1 cellular context compared by ENCODE assay signal in the genomic region with DNA sequence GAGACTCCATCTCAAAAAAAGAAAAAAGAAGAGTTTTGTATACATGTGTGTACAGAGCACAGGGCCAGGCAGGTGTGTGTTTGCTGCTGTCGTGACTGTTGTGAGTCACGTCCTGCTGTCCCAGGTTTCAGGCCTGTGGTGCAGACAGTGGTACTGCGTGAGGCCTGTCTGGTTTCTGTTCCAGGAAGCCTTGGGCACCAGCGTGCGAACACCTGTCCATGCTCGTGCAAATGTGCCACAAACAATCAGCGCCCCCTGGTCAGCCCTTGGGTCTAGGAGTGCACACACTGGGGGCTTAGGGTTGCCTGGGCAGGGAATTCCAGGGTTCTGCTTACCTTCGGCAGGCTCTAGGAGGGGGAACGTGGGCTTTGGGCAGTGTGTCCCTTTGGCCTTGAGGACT.
A peak's percentile ranks its signal among the peaks of the same experiment; 100 is the strongest.
TF ChIP-seq lines count a peak whose summit lies in the region.

No MANE protein-coding gene starts in this region.

TF ChIP-seq in GM12878, 131 proteins besides CTCF, POLR2A, EP300 and RAD21 (continues in another document):
- TF ChIP-seq KAT2A (conservative IDR thresholded peaks at IDR 0.05; ENCODE audit: control insufficient read depth, low read depth, low read length) (no peak), HDAC2 (IDR thresholded peaks at IDR 0.05) (no peak), DPF2 (IDR thresholded peaks at IDR 0.05) (no peak), TBL1XR1 (IDR thresholded peaks at IDR 0.05; ENCODE audit: low read depth, low read length) (no peak), RUNX3 (IDR thresholded peaks at IDR 0.05; ENCODE audit: low read length) (peak; percentile 42), CBX3 (IDR thresholded peaks at IDR 0.05; ENCODE audit: borderline replicate concordance, low read depth) (no peak), GABPA (IDR thresholded peaks at IDR 0.05; ENCODE audit: low read depth) (no peak), BCL11A (IDR thresholded peaks at IDR 0.05; ENCODE audit: low read depth, low read length) (0 out of 2 replicates have a peak, but pooled peaks have one; percentile 13), NFYA (IDR thresholded peaks at IDR 0.05; ENCODE audit: borderline replicate concordance, low read depth, low read length) (no peak), KDM1A (IDR thresholded peaks at IDR 0.05; ENCODE audit: borderline replicate concordance) (no peak), BHLHE40 (IDR thresholded peaks at IDR 0.05; ENCODE audit: borderline replicate concordance in 1 of 2, low read depth in 2 of 2, low read length in 1 of 2) (peak in 1 of 2 experiments; percentile 55; a peak in 2 of 4 replicates), RELA (IDR thresholded peaks at IDR 0.05; ENCODE audit: borderline replicate concordance, partially characterized antibody) (no peak), ZNF207 (IDR thresholded peaks at IDR 0.05; ENCODE audit: borderline replicate concordance) (no peak), ETV6 (conservative IDR thresholded peaks at IDR 0.05 in 1 of 2, IDR thresholded peaks at IDR 0.05 in 1 of 2; ENCODE audit: borderline replicate concordance in 1 of 2, low read depth in 1 of 2) (no peak), TCF3 (IDR thresholded peaks at IDR 0.05; ENCODE audit: borderline replicate concordance, insufficient read depth, low read depth, low read length) (peak; percentile 79), RAD51 (IDR thresholded peaks at IDR 0.05) (no peak), SMARCA5 (IDR thresholded peaks at IDR 0.05) (no peak), CREM (IDR thresholded peaks at IDR 0.05; ENCODE audit: low read depth) (0 out of 2 replicates have a peak, but pooled peaks have one; percentile 21), MEF2B (IDR thresholded peaks at IDR 0.05; ENCODE audit: partially characterized antibody, poor library complexity, severe bottlenecking) (no peak), SREBF1 (IDR thresholded peaks at IDR 0.05; ENCODE audit: low read length) (no peak), EED (IDR thresholded peaks at IDR 0.05; ENCODE audit: low read depth) (0 out of 2 replicates have a peak, but pooled peaks have one; percentile 32), NFXL1 (IDR thresholded peaks at IDR 0.05; ENCODE audit: borderline replicate concordance) (no peak), STAT3 (IDR thresholded peaks at IDR 0.05; ENCODE audit: low read depth, low read length) (no peak), BACH1 (IDR thresholded peaks at IDR 0.05; ENCODE audit: borderline replicate concordance) (no peak), TCF12 (IDR thresholded peaks at IDR 0.05; ENCODE audit: low read depth, low read length) (peak; percentile 82), NRF1 (conservative IDR thresholded peaks at IDR 0.05; ENCODE audit: low read depth, low read length) (no peak)
- TF ChIP-seq, protein P1, sequence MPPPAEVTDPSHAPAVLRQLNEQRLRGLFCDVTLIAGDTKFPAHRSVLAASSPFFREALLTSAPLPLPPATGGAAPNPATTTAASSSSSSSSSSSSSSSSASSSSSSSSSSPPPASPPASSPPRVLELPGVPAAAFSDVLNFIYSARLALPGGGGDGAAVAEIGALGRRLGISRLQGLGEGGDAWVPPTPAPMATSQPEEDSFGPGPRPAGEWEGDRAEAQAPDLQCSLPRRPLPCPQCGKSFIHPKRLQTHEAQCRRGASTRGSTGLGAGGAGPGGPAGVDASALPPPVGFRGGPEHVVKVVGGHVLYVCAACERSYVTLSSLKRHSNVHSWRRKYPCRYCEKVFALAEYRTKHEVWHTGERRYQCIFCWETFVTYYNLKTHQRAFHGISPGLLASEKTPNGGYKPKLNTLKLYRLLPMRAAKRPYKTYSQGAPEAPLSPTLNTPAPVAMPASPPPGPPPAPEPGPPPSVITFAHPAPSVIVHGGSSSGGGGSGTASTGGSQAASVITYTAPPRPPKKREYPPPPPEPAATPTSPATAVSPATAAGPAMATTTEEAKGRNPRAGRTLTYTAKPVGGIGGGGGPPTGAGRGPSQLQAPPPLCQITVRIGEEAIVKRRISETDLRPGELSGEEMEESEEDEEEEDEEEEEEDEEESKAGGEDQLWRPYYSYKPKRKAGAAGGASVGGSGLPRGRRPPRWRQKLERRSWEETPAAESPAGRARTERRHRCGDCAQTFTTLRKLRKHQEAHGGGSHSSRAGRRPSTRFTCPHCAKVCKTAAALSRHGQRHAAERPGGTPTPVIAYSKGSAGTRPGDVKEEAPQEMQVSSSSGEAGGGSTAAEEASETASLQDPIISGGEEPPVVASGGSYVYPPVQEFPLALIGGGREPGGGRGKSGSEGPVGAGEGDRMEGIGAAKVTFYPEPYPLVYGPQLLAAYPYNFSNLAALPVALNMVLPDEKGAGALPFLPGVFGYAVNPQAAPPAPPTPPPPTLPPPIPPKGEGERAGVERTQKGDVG (CRISPR knock-in tag; IDR thresholded peaks at IDR 0.05): no peak
- TF ChIP-seq, protein P2, sequence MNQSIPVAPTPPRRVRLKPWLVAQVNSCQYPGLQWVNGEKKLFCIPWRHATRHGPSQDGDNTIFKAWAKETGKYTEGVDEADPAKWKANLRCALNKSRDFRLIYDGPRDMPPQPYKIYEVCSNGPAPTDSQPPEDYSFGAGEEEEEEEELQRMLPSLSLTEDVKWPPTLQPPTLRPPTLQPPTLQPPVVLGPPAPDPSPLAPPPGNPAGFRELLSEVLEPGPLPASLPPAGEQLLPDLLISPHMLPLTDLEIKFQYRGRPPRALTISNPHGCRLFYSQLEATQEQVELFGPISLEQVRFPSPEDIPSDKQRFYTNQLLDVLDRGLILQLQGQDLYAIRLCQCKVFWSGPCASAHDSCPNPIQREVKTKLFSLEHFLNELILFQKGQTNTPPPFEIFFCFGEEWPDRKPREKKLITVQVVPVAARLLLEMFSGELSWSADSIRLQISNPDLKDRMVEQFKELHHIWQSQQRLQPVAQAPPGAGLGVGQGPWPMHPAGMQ (IDR thresholded peaks at IDR 0.05; ENCODE audit: borderline replicate concordance): no peak
- TF ChIP-seq, protein P3, sequence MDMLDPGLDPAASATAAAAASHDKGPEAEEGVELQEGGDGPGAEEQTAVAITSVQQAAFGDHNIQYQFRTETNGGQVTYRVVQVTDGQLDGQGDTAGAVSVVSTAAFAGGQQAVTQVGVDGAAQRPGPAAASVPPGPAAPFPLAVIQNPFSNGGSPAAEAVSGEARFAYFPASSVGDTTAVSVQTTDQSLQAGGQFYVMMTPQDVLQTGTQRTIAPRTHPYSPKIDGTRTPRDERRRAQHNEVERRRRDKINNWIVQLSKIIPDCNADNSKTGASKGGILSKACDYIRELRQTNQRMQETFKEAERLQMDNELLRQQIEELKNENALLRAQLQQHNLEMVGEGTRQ (IDR thresholded peaks at IDR 0.05; ENCODE audit: borderline replicate concordance, low read depth, low read length): no peak
- TF ChIP-seq, protein P4, sequence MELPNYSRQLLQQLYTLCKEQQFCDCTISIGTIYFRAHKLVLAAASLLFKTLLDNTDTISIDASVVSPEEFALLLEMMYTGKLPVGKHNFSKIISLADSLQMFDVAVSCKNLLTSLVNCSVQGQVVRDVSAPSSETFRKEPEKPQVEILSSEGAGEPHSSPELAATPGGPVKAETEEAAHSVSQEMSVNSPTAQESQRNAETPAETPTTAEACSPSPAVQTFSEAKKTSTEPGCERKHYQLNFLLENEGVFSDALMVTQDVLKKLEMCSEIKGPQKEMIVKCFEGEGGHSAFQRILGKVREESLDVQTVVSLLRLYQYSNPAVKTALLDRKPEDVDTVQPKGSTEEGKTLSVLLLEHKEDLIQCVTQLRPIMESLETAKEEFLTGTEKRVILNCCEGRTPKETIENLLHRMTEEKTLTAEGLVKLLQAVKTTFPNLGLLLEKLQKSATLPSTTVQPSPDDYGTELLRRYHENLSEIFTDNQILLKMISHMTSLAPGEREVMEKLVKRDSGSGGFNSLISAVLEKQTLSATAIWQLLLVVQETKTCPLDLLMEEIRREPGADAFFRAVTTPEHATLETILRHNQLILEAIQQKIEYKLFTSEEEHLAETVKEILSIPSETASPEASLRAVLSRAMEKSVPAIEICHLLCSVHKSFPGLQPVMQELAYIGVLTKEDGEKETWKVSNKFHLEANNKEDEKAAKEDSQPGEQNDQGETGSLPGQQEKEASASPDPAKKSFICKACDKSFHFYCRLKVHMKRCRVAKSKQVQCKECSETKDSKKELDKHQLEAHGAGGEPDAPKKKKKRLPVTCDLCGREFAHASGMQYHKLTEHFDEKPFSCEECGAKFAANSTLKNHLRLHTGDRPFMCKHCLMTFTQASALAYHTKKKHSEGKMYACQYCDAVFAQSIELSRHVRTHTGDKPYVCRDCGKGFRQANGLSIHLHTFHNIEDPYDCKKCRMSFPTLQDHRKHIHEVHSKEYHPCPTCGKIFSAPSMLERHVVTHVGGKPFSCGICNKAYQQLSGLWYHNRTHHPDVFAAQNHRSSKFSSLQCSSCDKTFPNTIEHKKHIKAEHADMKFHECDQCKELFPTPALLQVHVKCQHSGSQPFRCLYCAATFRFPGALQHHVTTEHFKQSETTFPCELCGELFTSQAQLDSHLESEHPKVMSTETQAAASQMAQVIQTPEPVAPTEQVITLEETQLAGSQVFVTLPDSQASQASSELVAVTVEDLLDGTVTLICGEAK (IDR thresholded peaks at IDR 0.05; ENCODE audit: borderline replicate concordance): no peak
- TF ChIP-seq, protein P5, sequence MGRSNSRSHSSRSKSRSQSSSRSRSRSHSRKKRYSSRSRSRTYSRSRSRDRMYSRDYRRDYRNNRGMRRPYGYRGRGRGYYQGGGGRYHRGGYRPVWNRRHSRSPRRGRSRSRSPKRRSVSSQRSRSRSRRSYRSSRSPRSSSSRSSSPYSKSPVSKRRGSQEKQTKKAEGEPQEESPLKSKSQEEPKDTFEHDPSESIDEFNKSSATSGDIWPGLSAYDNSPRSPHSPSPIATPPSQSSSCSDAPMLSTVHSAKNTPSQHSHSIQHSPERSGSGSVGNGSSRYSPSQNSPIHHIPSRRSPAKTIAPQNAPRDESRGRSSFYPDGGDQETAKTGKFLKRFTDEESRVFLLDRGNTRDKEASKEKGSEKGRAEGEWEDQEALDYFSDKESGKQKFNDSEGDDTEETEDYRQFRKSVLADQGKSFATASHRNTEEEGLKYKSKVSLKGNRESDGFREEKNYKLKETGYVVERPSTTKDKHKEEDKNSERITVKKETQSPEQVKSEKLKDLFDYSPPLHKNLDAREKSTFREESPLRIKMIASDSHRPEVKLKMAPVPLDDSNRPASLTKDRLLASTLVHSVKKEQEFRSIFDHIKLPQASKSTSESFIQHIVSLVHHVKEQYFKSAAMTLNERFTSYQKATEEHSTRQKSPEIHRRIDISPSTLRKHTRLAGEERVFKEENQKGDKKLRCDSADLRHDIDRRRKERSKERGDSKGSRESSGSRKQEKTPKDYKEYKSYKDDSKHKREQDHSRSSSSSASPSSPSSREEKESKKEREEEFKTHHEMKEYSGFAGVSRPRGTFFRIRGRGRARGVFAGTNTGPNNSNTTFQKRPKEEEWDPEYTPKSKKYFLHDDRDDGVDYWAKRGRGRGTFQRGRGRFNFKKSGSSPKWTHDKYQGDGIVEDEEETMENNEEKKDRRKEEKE (IDR thresholded peaks at IDR 0.05): no peak
- TF ChIP-seq, protein P6, sequence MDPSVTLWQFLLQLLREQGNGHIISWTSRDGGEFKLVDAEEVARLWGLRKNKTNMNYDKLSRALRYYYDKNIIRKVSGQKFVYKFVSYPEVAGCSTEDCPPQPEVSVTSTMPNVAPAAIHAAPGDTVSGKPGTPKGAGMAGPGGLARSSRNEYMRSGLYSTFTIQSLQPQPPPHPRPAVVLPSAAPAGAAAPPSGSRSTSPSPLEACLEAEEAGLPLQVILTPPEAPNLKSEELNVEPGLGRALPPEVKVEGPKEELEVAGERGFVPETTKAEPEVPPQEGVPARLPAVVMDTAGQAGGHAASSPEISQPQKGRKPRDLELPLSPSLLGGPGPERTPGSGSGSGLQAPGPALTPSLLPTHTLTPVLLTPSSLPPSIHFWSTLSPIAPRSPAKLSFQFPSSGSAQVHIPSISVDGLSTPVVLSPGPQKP (IDR thresholded peaks at IDR 0.05; ENCODE audit: low read depth, low read length): no peak
- TF ChIP-seq, protein P7, sequence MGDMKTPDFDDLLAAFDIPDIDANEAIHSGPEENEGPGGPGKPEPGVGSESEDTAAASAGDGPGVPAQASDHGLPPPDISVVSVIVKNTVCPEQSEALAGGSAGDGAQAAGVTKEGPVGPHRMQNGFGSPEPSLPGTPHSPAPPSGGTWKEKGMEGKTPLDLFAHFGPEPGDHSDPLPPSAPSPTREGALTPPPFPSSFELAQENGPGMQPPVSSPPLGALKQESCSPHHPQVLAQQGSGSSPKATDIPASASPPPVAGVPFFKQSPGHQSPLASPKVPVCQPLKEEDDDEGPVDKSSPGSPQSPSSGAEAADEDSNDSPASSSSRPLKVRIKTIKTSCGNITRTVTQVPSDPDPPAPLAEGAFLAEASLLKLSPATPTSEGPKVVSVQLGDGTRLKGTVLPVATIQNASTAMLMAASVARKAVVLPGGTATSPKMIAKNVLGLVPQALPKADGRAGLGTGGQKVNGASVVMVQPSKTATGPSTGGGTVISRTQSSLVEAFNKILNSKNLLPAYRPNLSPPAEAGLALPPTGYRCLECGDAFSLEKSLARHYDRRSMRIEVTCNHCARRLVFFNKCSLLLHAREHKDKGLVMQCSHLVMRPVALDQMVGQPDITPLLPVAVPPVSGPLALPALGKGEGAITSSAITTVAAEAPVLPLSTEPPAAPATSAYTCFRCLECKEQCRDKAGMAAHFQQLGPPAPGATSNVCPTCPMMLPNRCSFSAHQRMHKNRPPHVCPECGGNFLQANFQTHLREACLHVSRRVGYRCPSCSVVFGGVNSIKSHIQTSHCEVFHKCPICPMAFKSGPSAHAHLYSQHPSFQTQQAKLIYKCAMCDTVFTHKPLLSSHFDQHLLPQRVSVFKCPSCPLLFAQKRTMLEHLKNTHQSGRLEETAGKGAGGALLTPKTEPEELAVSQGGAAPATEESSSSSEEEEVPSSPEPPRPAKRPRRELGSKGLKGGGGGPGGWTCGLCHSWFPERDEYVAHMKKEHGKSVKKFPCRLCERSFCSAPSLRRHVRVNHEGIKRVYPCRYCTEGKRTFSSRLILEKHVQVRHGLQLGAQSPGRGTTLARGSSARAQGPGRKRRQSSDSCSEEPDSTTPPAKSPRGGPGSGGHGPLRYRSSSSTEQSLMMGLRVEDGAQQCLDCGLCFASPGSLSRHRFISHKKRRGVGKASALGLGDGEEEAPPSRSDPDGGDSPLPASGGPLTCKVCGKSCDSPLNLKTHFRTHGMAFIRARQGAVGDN (IDR thresholded peaks at IDR 0.05): peak; percentile 53
- TF ChIP-seq, protein P8, sequence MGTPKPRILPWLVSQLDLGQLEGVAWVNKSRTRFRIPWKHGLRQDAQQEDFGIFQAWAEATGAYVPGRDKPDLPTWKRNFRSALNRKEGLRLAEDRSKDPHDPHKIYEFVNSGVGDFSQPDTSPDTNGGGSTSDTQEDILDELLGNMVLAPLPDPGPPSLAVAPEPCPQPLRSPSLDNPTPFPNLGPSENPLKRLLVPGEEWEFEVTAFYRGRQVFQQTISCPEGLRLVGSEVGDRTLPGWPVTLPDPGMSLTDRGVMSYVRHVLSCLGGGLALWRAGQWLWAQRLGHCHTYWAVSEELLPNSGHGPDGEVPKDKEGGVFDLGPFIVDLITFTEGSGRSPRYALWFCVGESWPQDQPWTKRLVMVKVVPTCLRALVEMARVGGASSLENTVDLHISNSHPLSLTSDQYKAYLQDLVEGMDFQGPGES (IDR thresholded peaks at IDR 0.05): no peak
- TF ChIP-seq, protein P9, sequence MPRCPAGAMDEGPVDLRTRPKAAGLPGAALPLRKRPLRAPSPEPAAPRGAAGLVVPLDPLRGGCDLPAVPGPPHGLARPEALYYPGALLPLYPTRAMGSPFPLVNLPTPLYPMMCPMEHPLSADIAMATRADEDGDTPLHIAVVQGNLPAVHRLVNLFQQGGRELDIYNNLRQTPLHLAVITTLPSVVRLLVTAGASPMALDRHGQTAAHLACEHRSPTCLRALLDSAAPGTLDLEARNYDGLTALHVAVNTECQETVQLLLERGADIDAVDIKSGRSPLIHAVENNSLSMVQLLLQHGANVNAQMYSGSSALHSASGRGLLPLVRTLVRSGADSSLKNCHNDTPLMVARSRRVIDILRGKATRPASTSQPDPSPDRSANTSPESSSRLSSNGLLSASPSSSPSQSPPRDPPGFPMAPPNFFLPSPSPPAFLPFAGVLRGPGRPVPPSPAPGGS (IDR thresholded peaks at IDR 0.05; ENCODE audit: borderline replicate concordance, insufficient read depth, low read depth, low read length, poor library complexity, severe bottlenecking): no peak
